ENCODE assay signal across 2 cellular contexts in genomic region chr1:226966683-226967082, GRCh38.
A peak's percentile ranks its signal among the peaks of the same experiment; 100 is the strongest.
TF ChIP-seq lines count a peak whose summit lies in the region.

No MANE protein-coding gene starts in this region.

TF ChIP-seq in SK-N-SH, 30 proteins besides CTCF, POLR2A, EP300 and RAD21:
- TF ChIP-seq REST (IDR thresholded peaks at IDR 0.05; ENCODE audit: low read depth, low read length) = peak; percentile 59; the same call in 1 of the 2 replicates
- TF ChIP-seq CHD2 (IDR thresholded peaks at IDR 0.05; ENCODE audit: low read length, partially characterized antibody) = no peak
- TF ChIP-seq TAF1 (IDR thresholded peaks at IDR 0.05; ENCODE audit: borderline replicate concordance, low read depth, low read length) = no peak
TF ChIP-seq in SK-N-SH: peak in this region for 1.

TF ChIP-seq in SK-N-SH treated with all-trans-retinoic acid at 6 μM for 48 hours, 23 proteins besides CTCF, POLR2A, EP300 and RAD21 (continued from another document):
- TF ChIP-seq TSHZ2 (CRISPR knock-in tag; IDR thresholded peaks at IDR 0.05) (no peak), ZC3H10 (CRISPR knock-in tag; IDR thresholded peaks at IDR 0.05) (no peak), CSRNP3 (CRISPR knock-in tag; IDR thresholded peaks at IDR 0.05) (no peak), BACH2 (CRISPR knock-in tag; IDR thresholded peaks at IDR 0.05; ENCODE audit: borderline replicate concordance) (no peak), OSR1 (CRISPR knock-in tag; IDR thresholded peaks at IDR 0.05) (no peak), RARB (CRISPR knock-in tag; IDR thresholded peaks at IDR 0.05) (no peak), CSDC2 (CRISPR knock-in tag; IDR thresholded peaks at IDR 0.05) (no peak), GLIS3 (CRISPR knock-in tag; IDR thresholded peaks at IDR 0.05) (no peak), ARNTL (CRISPR knock-in tag; IDR thresholded peaks at IDR 0.05; ENCODE audit: borderline replicate concordance, low read depth) (no peak), ZNF70 (CRISPR knock-in tag; IDR thresholded peaks at IDR 0.05) (no peak), PPARA (CRISPR knock-in tag; IDR thresholded peaks at IDR 0.05; ENCODE audit: borderline replicate concordance) (no peak), TCF4 (CRISPR knock-in tag; IDR thresholded peaks at IDR 0.05; ENCODE audit: borderline replicate concordance) (no peak), ISL1 (CRISPR knock-in tag; IDR thresholded peaks at IDR 0.05) (no peak), SNAI2 (CRISPR knock-in tag; IDR thresholded peaks at IDR 0.05) (no peak), ZFP3 (CRISPR knock-in tag; IDR thresholded peaks at IDR 0.05) (no peak)
TF ChIP-seq in SK-N-SH treated with all-trans-retinoic acid at 6 μM for 48 hours: peak in this region for 0.
